11 cellular contexts compared by ENCODE assay signal in the genomic region with DNA sequence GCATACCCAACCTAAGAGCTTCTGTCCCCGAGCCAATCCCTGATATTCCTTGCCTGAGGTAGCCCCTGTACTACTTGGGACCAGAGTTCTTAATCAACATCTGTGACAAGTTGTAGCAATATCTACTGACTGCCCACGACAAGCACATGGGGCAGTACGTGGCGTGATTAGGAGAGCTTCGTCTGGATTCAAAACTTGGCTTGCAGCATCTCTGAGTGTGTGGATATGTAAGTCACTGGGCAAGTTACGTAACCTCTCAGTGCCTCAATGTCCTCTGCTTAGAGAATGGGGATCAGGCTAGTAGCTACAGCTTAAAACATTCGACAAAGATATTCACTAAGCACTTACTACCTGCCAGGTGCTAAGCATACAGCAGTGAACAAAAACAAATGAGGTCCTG. TPM values are rescaled to one million over a fixed set of nuclear protein-coding genes. Genes with fewer than 3 reads are reported as not detected.
A peak's percentile ranks its signal among the peaks of the same experiment; 100 is the strongest.
DNase-seq lines count a peak whose midpoint lies in the region; ATAC-seq and TF ChIP-seq lines count a peak whose summit lies in the region.
"Had no signal": no experiment of that assay in that cellular context is flagged by ENCODE, and none has a peak within 500 bp of the region (broad histone marks: within the 10 kb centered on the region; RNA-seq: fewer than 3 reads in every experiment).

No MANE protein-coding gene starts in this region.

- peak overlapping the region in 1 of 10 donors; percentile 67 for H3K4me3 Mint-ChIP-seq in naive thymus-derived CD4-positive, alpha-beta T cell

- POLR2A ChIA-PET in naive thymus-derived CD4-positive, alpha-beta T cell (lab: Charles Lee) = no interaction called here

- no peak for TF ChIP-seq CTCF in left ventricle myocardium inferior (IDR thresholded peaks at IDR 0.05; ENCODE audit: borderline replicate concordance)

- H3K4me3 ChIP-seq in left ventricle myocardium inferior (peak overlapping the region; percentile 75), skeletal muscle satellite cell (ENCODE audit: low read length) (peak overlapping the region; percentile 49)
- no peak overlapping the region for H3K4me3 ChIP-seq in naive thymus-derived CD4-positive, alpha-beta T cell (ENCODE audit: low read length)

- peak overlapping the region; percentile 87 for H3K4me2 ChIP-seq in skeletal muscle satellite cell (ENCODE audit: low read length)

- H3K4me1 ChIP-seq in left ventricle myocardium inferior = peaks cover 96% of the 10 kb centered on the region
- peaks cover 74% of the 10 kb centered on the region for H3K4me1 ChIP-seq in skeletal muscle satellite cell (ENCODE audit: control insufficient read depth, insufficient read depth, low read length)
- peaks cover 0 to 20% of the 10 kb centered on the region in 2 donors for H3K4me1 ChIP-seq in naive thymus-derived CD4-positive, alpha-beta T cell (ENCODE audit: control insufficient read depth in 2 of 2, insufficient read depth in 2 of 2, low read length in 2 of 2)

- peak overlapping the region; percentile 87 for H3K9ac ChIP-seq in skeletal muscle satellite cell (ENCODE audit: low read depth, low read length)

- peaks cover 0 to 13% (median 6%) of the 10 kb centered on the region in 5 donors for H3K27me3 Mint-ChIP-seq in naive thymus-derived CD4-positive, alpha-beta T cell

- no peaks in the 10 kb centered on the region for H3K9me3 ChIP-seq in left ventricle myocardium inferior (replicated peaks)
- H3K9me3 ChIP-seq in skeletal muscle satellite cell (replicated peaks; ENCODE audit: low read length) = no peaks in the 10 kb centered on the region
- no peaks in the 10 kb centered on the region for H3K9me3 ChIP-seq in naive thymus-derived CD4-positive, alpha-beta T cell (ENCODE audit: control insufficient read depth in 2 of 3, low read length in 3 of 3)

- no peaks in the 10 kb centered on the region for H3K9me3 Mint-ChIP-seq in naive thymus-derived CD4-positive, alpha-beta T cell

- H3K36me3 ChIP-seq in left ventricle myocardium inferior (peaks cover 16% of the 10 kb centered on the region), skeletal muscle satellite cell (ENCODE audit: insufficient read depth, low read length) (peaks cover 13% of the 10 kb centered on the region)
- H3K36me3 ChIP-seq in naive thymus-derived CD4-positive, alpha-beta T cell (ENCODE audit: control insufficient read depth in 2 of 3, insufficient read depth in 3 of 3, low read length in 3 of 3) = no peaks in the 10 kb centered on the region

- H3K27ac ChIP-seq in left ventricle myocardium inferior (replicated peaks) = peak overlapping the region; percentile 90
- H3K27ac ChIP-seq in naive thymus-derived CD4-positive, alpha-beta T cell (ENCODE audit: low read depth, low read length) = no peak overlapping the region

- CTCF ChIA-PET in naive thymus-derived CD4-positive, alpha-beta T cell (lab: Charles Lee) = no interaction called here

- no peak for ATAC-seq in GM19452 (IDR thresholded peaks at IDR 0.05; ENCODE audit: unreplicated experiment)
- ATAC-seq in naive thymus-derived CD4-positive, alpha-beta T cell = no peak

- peak overlapping the region in 3 of 9 donors; percentile 7 to 20 (median 13) for H3K27ac Mint-ChIP-seq in naive thymus-derived CD4-positive, alpha-beta T cell

- peaks cover 0 to 5% (median 0%) of the 10 kb centered on the region in 5 donors for H3K36me3 Mint-ChIP-seq in naive thymus-derived CD4-positive, alpha-beta T cell

- DNase-seq in ELR (ENCODE audit: low read depth) (peak; percentile 54), amniotic epithelial cell (ENCODE audit: low read depth) (peak; percentile 92), left ventricle myocardium inferior (no peak), hypothalamus (lab: John Stamatoyannopoulos, UW) (no peak), NCI-H1417 (lab: John Stamatoyannopoulos, UW) (no peak)
- DNase-seq in naive thymus-derived CD4-positive, alpha-beta T cell = no peak
- DNase-seq: NCI-H1092; stimulated activated CD4-positive, alpha-beta T cell treated with anti-CD3 and anti-CD28 coated beads, Interleukin-12 subunit alpha, Interleukin-12 subunit beta, amount 100 ng/mL, for 4 hours; T-helper 1 cell had no signal

- intact Hi-C loops in left ventricle myocardium inferior (cut with micrococcal nuclease) = loop anchor here (5.0 kb wide), 1 partner anchor 35 kb away; no protein-coding TSS in a partner anchor
- intact Hi-C loops in naive thymus-derived CD4-positive, alpha-beta T cell (cut with micrococcal nuclease) = loop anchor here in 1 of 2 donors (10.0 kb wide), 1 partner anchor 117 kb away; a partner anchor contains a TSS

- H3K27me3 ChIP-seq in left ventricle myocardium inferior (ENCODE audit: low read depth) (no peaks in the 10 kb centered on the region), skeletal muscle satellite cell (ENCODE audit: control insufficient read depth, insufficient read depth, low read length) (no peaks in the 10 kb centered on the region)
- no peaks in the 10 kb centered on the region for H3K27me3 ChIP-seq in naive thymus-derived CD4-positive, alpha-beta T cell (ENCODE audit: control insufficient read depth in 2 of 2, insufficient read depth in 2 of 2, low read length in 2 of 2)

- H3K4me1 Mint-ChIP-seq in naive thymus-derived CD4-positive, alpha-beta T cell = peaks cover 8 to 31% (median 18%) of the 10 kb centered on the region in 7 donors

RNA-seq across cellular contexts. Expression of a gene that starts 5.0 kb away (rescaled TPM):
- 257 TPM for total RNA-seq in left ventricle myocardium inferior
- 149 and 214 TPM in 2 replicates for total RNA-seq in skeletal muscle satellite cell (2012; rRNA removed)
- 10 to 100 TPM in 3 of 5 experiments, 1 to 10 TPM in 2; 8.0 to 20.8 (median 10.0) TPM for total RNA-seq in naive thymus-derived CD4-positive, alpha-beta T cell
- polyA plus RNA-seq in naive thymus-derived CD4-positive, alpha-beta T cell = 1 to 10 TPM; 1.0 TPM

RNA-seq across cellular contexts. Expression of a gene that starts 44.7 kb away (rescaled TPM):
- total RNA-seq in left ventricle myocardium inferior = not detected
- total RNA-seq in skeletal muscle satellite cell (2012; rRNA removed) = not detected in 2 replicates
- not detected for total RNA-seq in naive thymus-derived CD4-positive, alpha-beta T cell
- polyA plus RNA-seq in naive thymus-derived CD4-positive, alpha-beta T cell = not detected

Comparison
In these comparisons a context has a peak if more than half of its experiments do, and no peak if none do; other contexts are left out.
1. DNase-seq: peak in ELR (single experiment) and amniotic epithelial cell (single experiment); none in left ventricle myocardium inferior (single experiment), hypothalamus (0 of 51), naive thymus-derived CD4-positive, alpha-beta T cell (0 of 9) and NCI-H1417 (0 of 3).
2. RNA of a gene that starts 5.0 kb away (total RNA-seq): 257 TPM in left ventricle myocardium inferior (single experiment); 8.0 to 20.8 TPM in naive thymus-derived CD4-positive, alpha-beta T cell; every median in the first group is over 10 times any median in the second.